1 cellular context compared by ENCODE assay signal in the genomic region with DNA sequence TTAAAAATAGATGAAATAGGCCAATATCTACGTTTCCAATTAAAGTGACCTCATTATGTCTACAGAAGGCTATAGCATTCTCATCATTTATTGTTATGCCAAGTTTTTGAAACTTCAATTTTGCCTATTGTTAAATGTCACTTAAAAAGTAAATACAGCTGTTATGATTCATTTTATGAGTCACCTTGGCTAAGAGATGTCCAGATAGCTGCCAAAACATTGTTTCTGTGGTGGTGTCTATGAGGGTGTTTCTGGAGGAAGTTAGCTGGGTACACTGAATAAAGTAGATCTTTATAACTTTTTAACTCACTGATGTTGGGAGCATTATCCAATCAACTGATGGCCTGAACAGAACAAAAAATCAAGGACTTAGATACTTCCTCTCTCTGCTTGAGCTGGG.
TF ChIP-seq lines count a peak whose summit lies in the region.

No MANE protein-coding gene starts in this region.

TF ChIP-seq in HepG2, 621 proteins besides CTCF, POLR2A, EP300 and RAD21 (continued from another document):
- TF ChIP-seq BRCA1 (CRISPR knock-in tag; IDR thresholded peaks at IDR 0.05) (no peak), RBM39 (IDR thresholded peaks at IDR 0.05; ENCODE audit: low read depth, low read length, poor library complexity, severe bottlenecking) (no peak), ZBTB38 (CRISPR knock-in tag; IDR thresholded peaks at IDR 0.05) (no peak), RBFOX2 (IDR thresholded peaks at IDR 0.05; ENCODE audit: low read depth, low read length) (no peak)
TF ChIP-seq in HepG2: peak in this region for 0.
